ENCODE assay signal across 17 cellular contexts in the genomic region with DNA sequence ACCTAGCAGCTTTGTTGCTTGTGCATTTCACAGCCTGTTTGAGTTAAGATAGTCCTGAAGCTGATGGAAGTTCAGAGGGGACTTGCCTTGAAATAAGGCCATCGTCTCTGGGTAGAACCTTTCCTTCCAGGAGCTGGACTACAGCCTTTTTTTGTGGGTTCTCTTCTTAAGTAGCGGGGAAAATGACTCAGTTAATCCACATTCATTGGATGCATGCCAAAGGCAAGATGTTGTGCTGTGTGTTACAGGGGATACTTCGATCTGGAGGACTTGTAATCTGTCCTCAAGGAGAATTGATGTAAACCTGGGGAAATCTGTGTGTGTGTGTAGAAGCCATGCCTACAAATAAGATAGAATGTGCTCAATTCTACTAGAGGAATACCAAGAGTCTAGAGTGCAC. TPM values are rescaled to one million over a fixed set of nuclear protein-coding genes. Genes with fewer than 3 reads are reported as not detected.
DNase-seq lines count a peak whose midpoint lies in the region; ATAC-seq, FAIRE-seq and TF ChIP-seq lines count a peak whose summit lies in the region.
"Had no signal": no experiment of that assay in that cellular context is flagged by ENCODE, and none has a peak within 500 bp of the region (broad histone marks: within the 10 kb centered on the region; RNA-seq: fewer than 3 reads in every experiment).

No MANE protein-coding gene starts in this region.

- peaks cover 11% of the 10 kb centered on the region for H4K20me1 ChIP-seq in astrocyte (ENCODE audit: insufficient read depth, low read length)

- no peak overlapping the region for H3K4me3 Mint-ChIP-seq in astrocyte (ENCODE audit: unreplicated experiment)
- H3K4me3 Mint-ChIP-seq in stimulated activated naive B cell treated with anti-CD40 and anti-IgM and Interleukin-4, amounts not matched to agents 10 μg/mL and 1 μg/mL and 100 μg/mL, for 72 hours: no peak overlapping the region
- H3K4me3 Mint-ChIP-seq: IgD-negative memory B cell had no signal

- H3K36me3 ChIP-seq in heart left ventricle (peaks cover 0 to 65% (median 38%) of the 10 kb centered on the region in 9 donors), astrocyte (ENCODE audit: insufficient read depth, low read length) (peaks cover 3% of the 10 kb centered on the region)

- H3K4me1 ChIP-seq in heart left ventricle (peaks cover 0 to 53% (median 40%) of the 10 kb centered on the region in 12 donors), astrocyte (ENCODE audit: insufficient read depth, low read length) (peaks cover 19% of the 10 kb centered on the region)
- H3K4me1 ChIP-seq: sigmoid colon had no signal

- 58 to 72% (median 64%) methylated on average over 3 of the region's 3 CpGs for WGBS in heart left ventricle, 4 donors

- TF ChIP-seq POLR2A in heart left ventricle (IDR thresholded peaks at IDR 0.05): no peak

- FAIRE-seq in astrocyte (lab: Jason Lieb, UNC): no peak
- FAIRE-seq: endometrium had no signal

- no peak overlapping the region for H3K27ac Mint-ChIP-seq in astrocyte (ENCODE audit: unreplicated experiment)
- H3K27ac Mint-ChIP-seq in stimulated activated naive B cell treated with anti-CD40 and anti-IgM and Interleukin-4, amounts not matched to agents 10 μg/mL and 1 μg/mL and 100 μg/mL, for 72 hours: peak overlapping the region; percentile 32

- ATAC-seq in heart left ventricle: no peak
- ATAC-seq in left ventricle myocardium superior: no peak
- ATAC-seq in stimulated activated naive B cell treated with anti-CD40 and anti-IgM and Interleukin-4, amounts not matched to agents 10 μg/mL and 1 μg/mL and 100 μg/mL, for 72 hours (replicated peaks): no peak
- ATAC-seq in HG02623 (IDR thresholded peaks at IDR 0.05; ENCODE audit: unreplicated experiment): no peak
- ATAC-seq in GM18511 (IDR thresholded peaks at IDR 0.05; ENCODE audit: unreplicated experiment): no peak
- ATAC-seq: stimulated activated naive CD8-positive, alpha-beta T cell treated with anti-CD3 and anti-CD28 coated beads, Interleukin-15, Interleukin-2, amounts not matched to agents 100 U/mL and 50 U/mL, for 24 hours had no signal

- TF ChIP-seq CTCF in heart left ventricle (IDR thresholded peaks at IDR 0.05) (no peak), astrocyte (IDR thresholded peaks at IDR 0.05; ENCODE audit: insufficient read depth, low read depth, low read length) (no peak), fibroblast of the aortic adventitia (IDR thresholded peaks at IDR 0.05; ENCODE audit: insufficient read depth, low read length) (no peak)

- H3K27ac ChIP-seq in heart left ventricle: peak overlapping the region; percentile 28 to 86 (median 76)
- no peak overlapping the region for H3K27ac ChIP-seq in astrocyte (ENCODE audit: low read depth, low read length)
- H3K27ac ChIP-seq: SK-N-MC had no signal

- no peaks in the 10 kb centered on the region for H3K9me3 Mint-ChIP-seq in astrocyte (ENCODE audit: unreplicated experiment)
- H3K9me3 Mint-ChIP-seq in stimulated activated naive B cell treated with anti-CD40 and anti-IgM and Interleukin-4, amounts not matched to agents 10 μg/mL and 1 μg/mL and 100 μg/mL, for 72 hours: no peaks in the 10 kb centered on the region
- H3K9me3 Mint-ChIP-seq: IgD-negative memory B cell had no signal

- peaks cover 4% of the 10 kb centered on the region for H3K4me1 Mint-ChIP-seq in astrocyte (ENCODE audit: low read depth, unreplicated experiment)
- peaks cover 7 to 42% of the 10 kb centered on the region in 2 donors for H3K4me1 Mint-ChIP-seq in stimulated activated naive B cell treated with anti-CD40 and anti-IgM and Interleukin-4, amounts not matched to agents 10 μg/mL and 1 μg/mL and 100 μg/mL, for 72 hours

- no peaks in the 10 kb centered on the region for H3K79me2 ChIP-seq in astrocyte (ENCODE audit: insufficient read depth, low read length)

- peaks cover 17% of the 10 kb centered on the region for H3K36me3 Mint-ChIP-seq in astrocyte (ENCODE audit: low read depth, unreplicated experiment)
- H3K36me3 Mint-ChIP-seq in stimulated activated naive B cell treated with anti-CD40 and anti-IgM and Interleukin-4, amounts not matched to agents 10 μg/mL and 1 μg/mL and 100 μg/mL, for 72 hours: peaks cover 32 to 62% of the 10 kb centered on the region in 2 donors

- no peak overlapping the region for H3K9ac ChIP-seq in astrocyte (ENCODE audit: low read length)

- intact Hi-C loops in heart left ventricle (cut with DNase I) (loop anchor here in 2 of 10 donors (5.0 kb wide), 3 partner anchors 46 to 144 kb away; a partner anchor contains a TSS), left ventricle myocardium superior (cut with micrococcal nuclease) (no loop called here)

- H3K4me3 ChIP-seq in heart left ventricle: no peak overlapping the region
- H3K4me3 ChIP-seq in astrocyte (ENCODE audit: insufficient read depth, low read depth, low read length): no peak overlapping the region
- no peak overlapping the region for H3K4me3 ChIP-seq in fibroblast of the aortic adventitia (ENCODE audit: low read depth, low read length)
- H3K4me3 ChIP-seq: sigmoid colon, SK-N-MC had no signal

- H3K27me3 ChIP-seq in heart left ventricle (no peaks in the 10 kb centered on the region), astrocyte (ENCODE audit: insufficient read depth, low read length) (no peaks in the 10 kb centered on the region)
- H3K27me3 ChIP-seq: sigmoid colon had no signal

- H3K4me2 ChIP-seq in astrocyte (ENCODE audit: low read length): peak overlapping the region; percentile 56

- H2AFZ ChIP-seq in astrocyte (ENCODE audit: low read depth, low read length): no peak overlapping the region

- no peaks in the 10 kb centered on the region for H3K9me3 ChIP-seq in heart left ventricle
- no peaks in the 10 kb centered on the region for H3K9me3 ChIP-seq in astrocyte (ENCODE audit: insufficient read depth, low read depth, low read length)
- H3K9me3 ChIP-seq: sigmoid colon had no signal

- H3K27me3 Mint-ChIP-seq in astrocyte (ENCODE audit: low read depth, unreplicated experiment): no peaks in the 10 kb centered on the region
- H3K27me3 Mint-ChIP-seq in stimulated activated naive B cell treated with anti-CD40 and anti-IgM and Interleukin-4, amounts not matched to agents 10 μg/mL and 1 μg/mL and 100 μg/mL, for 72 hours: no peaks in the 10 kb centered on the region
- H3K27me3 Mint-ChIP-seq: IgD-negative memory B cell had no signal

- DNase-seq in heart left ventricle (no peak), left ventricle myocardium superior (no peak), astrocyte (ENCODE audit: low read depth) (peak; percentile 77), fibroblast of the aortic adventitia (ENCODE audit: low read depth) (peak; percentile 72), hepatic stellate cell (ENCODE audit: low spot score) (no peak)
- no peak for DNase-seq in stimulated activated naive B cell treated with anti-CD40 and anti-IgM and Interleukin-4, amounts not matched to agents 10 μg/mL and 1 μg/mL and 100 μg/mL, for 72 hours
- DNase-seq: activated CD8-positive, alpha-beta memory T cell treated with anti-CD3 and anti-CD28 coated beads for 24 hours; caudate nucleus; NCI-H1417; NCI-H226; sigmoid colon; stimulated activated naive CD8-positive, alpha-beta T cell treated with anti-CD3 and anti-CD28 coated beads, Interleukin-15, Interleukin-2, amounts not matched to agents 100 U/mL and 50 U/mL, for 24 hours had no signal

RNA-seq across cellular contexts. Expression of a gene that starts 46.8 kb away (rescaled TPM):
- total RNA-seq in heart left ventricle (10 to 100 TPM in 7 of 9 donors, 1 to 10 TPM in 2; 4.1 to 15.3 (median 12.6) TPM), left ventricle myocardium superior (19.1 TPM), astrocyte (11.4 and 13.3 TPM in 2 replicates), fibroblast of the aortic adventitia (ENCODE audit: low replicate concordance) (7.6 and 24.1 TPM in 2 replicates)
- polyA plus RNA-seq in heart left ventricle: 10 to 100 TPM; 12.8 to 15.4 TPM

Comparison
In these comparisons a context has a peak if more than half of its experiments do, and no peak if none do; other contexts are left out.
1. DNase-seq: peak in astrocyte (single experiment) and fibroblast of the aortic adventitia (single experiment); none in heart left ventricle (0 of 5), left ventricle myocardium superior (single experiment), stimulated activated naive B cell treated with anti-CD40 and anti-IgM and Interleukin-4, amounts not matched to agents 10 μg/mL and 1 μg/mL and 100 μg/mL, for 72 hours (single experiment) and hepatic stellate cell (single experiment).